Comparison of ENCODE assay signal across 11 cellular contexts in the genomic region with DNA sequence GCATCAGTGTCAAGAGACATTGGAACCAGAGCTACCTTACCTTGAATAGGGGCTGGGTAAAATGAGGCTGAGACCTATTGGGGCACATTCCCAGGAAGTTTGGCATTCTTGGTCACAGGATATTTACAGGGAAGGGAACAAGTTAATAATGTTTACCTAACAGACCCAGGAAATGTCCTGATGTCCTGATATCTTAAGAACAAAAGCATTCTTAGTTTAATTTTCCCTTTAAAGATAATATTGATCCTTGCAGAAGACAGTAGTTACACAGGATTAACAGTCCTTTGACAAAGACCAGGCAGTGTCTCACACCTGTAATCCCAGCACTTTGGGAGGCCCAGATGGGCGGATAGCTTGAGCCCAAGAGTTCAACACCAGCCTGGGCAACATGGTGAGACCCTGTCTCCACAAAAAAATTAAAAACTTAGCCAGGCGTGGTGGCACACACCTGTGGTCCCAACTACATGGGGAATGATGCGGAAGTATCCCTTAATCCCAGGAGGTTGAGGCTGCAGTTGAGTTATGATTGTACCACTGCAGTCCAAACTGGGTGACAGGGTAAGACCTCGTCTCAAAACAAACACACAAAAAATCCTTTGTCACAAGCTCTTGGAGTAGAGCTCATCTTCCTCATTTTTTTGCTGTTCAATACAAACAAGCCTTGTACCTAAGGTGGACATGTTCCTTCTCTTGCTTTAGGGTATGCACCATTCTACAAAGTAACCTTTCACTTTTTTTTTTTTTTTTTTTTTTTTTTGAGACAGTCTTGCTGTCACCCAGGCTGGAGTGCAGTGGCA. TPM values are rescaled to one million over a fixed set of nuclear protein-coding genes. Genes with fewer than 3 reads are reported as not detected.
DNase-seq lines count a peak whose midpoint lies in the region; ATAC-seq and TF ChIP-seq lines count a peak whose summit lies in the region.
"Had no signal": no experiment of that assay in that cellular context is flagged by ENCODE, and none has a peak within 500 bp of the region (broad histone marks: within the 10 kb centered on the region; RNA-seq: fewer than 3 reads in every experiment).

No MANE protein-coding gene starts in this region.

- H3K9ac ChIP-seq in OCI-LY1 (ENCODE audit: low read length) (no peak overlapping the region), parathyroid adenoma (no peak overlapping the region)

- H3K79me2 ChIP-seq in OCI-LY1 (ENCODE audit: insufficient read depth, low read length) (peaks cover 36% of the 10 kb centered on the region), parathyroid adenoma (peaks cover 21% of the 10 kb centered on the region)

- TF ChIP-seq CTCF in OCI-LY1 (IDR thresholded peaks at IDR 0.05; ENCODE audit: low read length) (no peak), breast epithelium (IDR thresholded peaks at IDR 0.05) (no peak), parathyroid adenoma (IDR thresholded peaks at IDR 0.05) (no peak)

- H3F3A ChIP-seq in OCI-LY1 (ENCODE audit: insufficient read depth, low read length), result no peaks in the 10 kb centered on the region

- intact Hi-C loops in breast epithelium (cut with DNase I; ENCODE audit: low total_unique reads), result no loop called here

- no peak overlapping the region for H2AFZ ChIP-seq in OCI-LY1 (ENCODE audit: low read length)
- H2AFZ ChIP-seq in parathyroid adenoma, result peak overlapping the region; percentile 89

- no peaks in the 10 kb centered on the region for H3K9me2 ChIP-seq in OCI-LY1 (ENCODE audit: low read depth, low read length)

- peaks cover 24% of the 10 kb centered on the region for H3K4me1 ChIP-seq in OCI-LY1 (ENCODE audit: insufficient read depth, low read length, severe bottlenecking)
- peaks cover 0 to 8% of the 10 kb centered on the region in 2 donors for H3K4me1 ChIP-seq in breast epithelium
- no peaks in the 10 kb centered on the region for H3K4me1 ChIP-seq in parathyroid adenoma

- peaks cover 51% of the 10 kb centered on the region for H3K36me3 Mint-ChIP-seq in activated CD4-positive, alpha-beta T cell treated with anti-CD3 and anti-CD28 coated beads, Interleukin-2, amount 10 ng/mL, durations not matched to agents 7 days and 5 days (ENCODE audit: low read depth)

- DNase-seq in activated CD4-positive, alpha-beta T cell treated with anti-CD3 and anti-CD28 coated beads, Interleukin-2, amount 10 ng/mL, durations not matched to agents 7 days and 5 days, result no peak
- no peak for DNase-seq in activated CD4-positive, alpha-beta T cell treated with anti-CD3 and anti-CD28 coated beads, Interleukin-2, amount 50 U/mL, for 1 hour
- DNase-seq in breast epithelium (ENCODE audit: low spot score in 2 of 2) (no peak), activated gamma-delta T cell treated with Interleukin-2 at 50 U/mL for 16 hours (no peak), NCI-H1436 treated with DMSO at 0.1 percent for 48 hours (lab: John Stamatoyannopoulos, UW) (no peak)
- DNase-seq: activated effector memory CD4-positive, alpha-beta T cell treated with Interleukin-2 at 50 U/mL for 16 hours; NCI-H2107; Peyer's patch had no signal

- no peaks in the 10 kb centered on the region for H3K9me3 Mint-ChIP-seq in activated CD4-positive, alpha-beta T cell treated with anti-CD3 and anti-CD28 coated beads, Interleukin-2, amount 10 ng/mL, durations not matched to agents 7 days and 5 days

- peaks cover 65% of the 10 kb centered on the region for H3K36me3 ChIP-seq in OCI-LY1 (ENCODE audit: insufficient read depth, low read length)
- H3K36me3 ChIP-seq in breast epithelium, result peaks cover 5% of the 10 kb centered on the region
- no peaks in the 10 kb centered on the region for H3K36me3 ChIP-seq in parathyroid adenoma (ENCODE audit: control insufficient read depth, insufficient read depth, low read length)

- H3K27ac ChIP-seq in OCI-LY1 (ENCODE audit: low read depth, low read length, poor library complexity, severe bottlenecking) (peak overlapping the region; percentile 41), breast epithelium (peak overlapping the region; percentile 20 to 91), parathyroid adenoma (no peak overlapping the region)

- H3K27ac Mint-ChIP-seq in activated CD4-positive, alpha-beta T cell treated with anti-CD3 and anti-CD28 coated beads, Interleukin-2, amount 10 ng/mL, durations not matched to agents 7 days and 5 days, result peak overlapping the region; percentile 99

- H3K4me2 ChIP-seq in OCI-LY1 (ENCODE audit: low read length) (no peak overlapping the region), parathyroid adenoma (ENCODE audit: low read length) (no peak overlapping the region)

- no peak overlapping the region for H3K4me3 Mint-ChIP-seq in activated CD4-positive, alpha-beta T cell treated with anti-CD3 and anti-CD28 coated beads, Interleukin-2, amount 10 ng/mL, durations not matched to agents 7 days and 5 days

- no peaks in the 10 kb centered on the region for H4K20me1 ChIP-seq in OCI-LY1 (ENCODE audit: insufficient read depth, low read length)

- ATAC-seq in GM21526 (IDR thresholded peaks at IDR 0.05; ENCODE audit: low FRiP score, unreplicated experiment), result no peak

- no peak for TF ChIP-seq POLR2A in breast epithelium (IDR thresholded peaks at IDR 0.05)

- H3K4me1 Mint-ChIP-seq in activated CD4-positive, alpha-beta T cell treated with anti-CD3 and anti-CD28 coated beads, Interleukin-2, amount 10 ng/mL, durations not matched to agents 7 days and 5 days, result peaks cover 41% of the 10 kb centered on the region

- H3K4me3 ChIP-seq in OCI-LY1 (ENCODE audit: low read depth, low read length, poor library complexity, severe bottlenecking) (no peak overlapping the region), breast epithelium (no peak overlapping the region), parathyroid adenoma (ENCODE audit: low read depth, low read length) (no peak overlapping the region)

- CTCF ChIA-PET in activated CD4-positive, alpha-beta T cell treated with anti-CD3 and anti-CD28 coated beads, Interleukin-2, amount 10 ng/mL, durations not matched to agents 7 days and 5 days (lab: Charles Lee), result interaction anchor here (0.7 to 1.2 kb wide), 3 partner anchors 374 to 643 kb away, joined by 3 to 5 read pairs (median 3); partner anchors contain the start of gene B3GALNT2

- H3K9me3 ChIP-seq in OCI-LY1 (ENCODE audit: low read length) (no peaks in the 10 kb centered on the region), breast epithelium (no peaks in the 10 kb centered on the region), parathyroid adenoma (ENCODE audit: control insufficient read depth, low read length) (no peaks in the 10 kb centered on the region)
- H3K9me3 ChIP-seq: Peyer's patch had no signal

- H3K27me3 Mint-ChIP-seq in activated CD4-positive, alpha-beta T cell treated with anti-CD3 and anti-CD28 coated beads, Interleukin-2, amount 10 ng/mL, durations not matched to agents 7 days and 5 days, result no peaks in the 10 kb centered on the region

- POLR2A ChIA-PET in activated CD4-positive, alpha-beta T cell treated with anti-CD3 and anti-CD28 coated beads, Interleukin-2, amount 10 ng/mL, durations not matched to agents 7 days and 5 days (lab: Charles Lee), result interaction anchor here (0.6 kb wide), 1 partner anchor 16 kb away, joined by 5 read pairs; no protein-coding TSS in a partner anchor

- H3K27me3 ChIP-seq in OCI-LY1 (ENCODE audit: insufficient read depth, low read length) (no peaks in the 10 kb centered on the region), breast epithelium (no peaks in the 10 kb centered on the region), parathyroid adenoma (ENCODE audit: control insufficient read depth, insufficient read depth, low read length) (no peaks in the 10 kb centered on the region)
- H3K27me3 ChIP-seq: Peyer's patch had no signal

RNA-seq across cellular contexts. Expression of gene TOMM20, which starts 1.3 kb away (rescaled TPM):
- total RNA-seq in activated CD4-positive, alpha-beta T cell treated with anti-CD3 and anti-CD28 coated beads, Interleukin-2, amount 10 ng/mL, durations not matched to agents 7 days and 5 days, result 10 to 100 TPM; 52.5 to 71.5 TPM
- total RNA-seq in breast epithelium, result 100 to 1,000 TPM; 112 to 153 (median 112) TPM

RNA-seq across cellular contexts. Expression of gene RBM34, which starts 31.1 kb away (rescaled TPM):
- 100 to 1,000 TPM; 112 to 116 TPM for total RNA-seq in activated CD4-positive, alpha-beta T cell treated with anti-CD3 and anti-CD28 coated beads, Interleukin-2, amount 10 ng/mL, durations not matched to agents 7 days and 5 days
- total RNA-seq in breast epithelium, result 10 to 100 TPM; 42.9 to 54.0 (median 52.2) TPM
